8 cellular contexts compared by ENCODE assay signal in genomic region chr6:63351995-63352586, GRCh38. TPM values are rescaled to one million over a fixed set of nuclear protein-coding genes. Genes with fewer than 3 reads are reported as not detected.
DNase-seq lines count a peak whose midpoint lies in the region; ATAC-seq, FAIRE-seq and TF ChIP-seq lines count a peak whose summit lies in the region.

No MANE protein-coding gene starts in this region.

- peak; percentile 85 for FAIRE-seq in endometrium (lab: Jason Lieb, UNC)

- H3K9me3 Mint-ChIP-seq in activated naive CD4-positive, alpha-beta T cell treated with anti-CD3 and anti-CD28 coated beads, Interleukin-2, amount 10 ng/mL, durations not matched to agents 7 days and 5 days = no peaks in the 10 kb centered on the region

- H3K27ac Mint-ChIP-seq in activated naive CD4-positive, alpha-beta T cell treated with anti-CD3 and anti-CD28 coated beads, Interleukin-2, amount 10 ng/mL, durations not matched to agents 7 days and 5 days = no peak overlapping the region

- H3K4me3 ChIP-seq in HFF-Myc (replicated peaks; ENCODE audit: low read depth, low read length) = no peak overlapping the region
- H3K4me3 ChIP-seq in retinal pigment epithelial cell (ENCODE audit: low read length) = no peak overlapping the region

- intact Hi-C loops in Right ventricle myocardium superior (cut with DNase I) = loop anchor here (5.0 kb wide), 1 partner anchor 415 kb away; no protein-coding TSS in a partner anchor
- intact Hi-C loops in cardiac septum (cut with DNase I) = loop anchor here (5.0 to 10.0 kb wide), 2 partner anchors 223 to 410 kb away; partner anchors contain the start of genes LOC128125822 and PTP4A1

- peaks cover 13% of the 10 kb centered on the region for H3K4me1 Mint-ChIP-seq in activated naive CD4-positive, alpha-beta T cell treated with anti-CD3 and anti-CD28 coated beads, Interleukin-2, amount 10 ng/mL, durations not matched to agents 7 days and 5 days

- peaks cover 13% of the 10 kb centered on the region for H3K27me3 Mint-ChIP-seq in activated naive CD4-positive, alpha-beta T cell treated with anti-CD3 and anti-CD28 coated beads, Interleukin-2, amount 10 ng/mL, durations not matched to agents 7 days and 5 days

- H3K4me3 Mint-ChIP-seq in activated naive CD4-positive, alpha-beta T cell treated with anti-CD3 and anti-CD28 coated beads, Interleukin-2, amount 10 ng/mL, durations not matched to agents 7 days and 5 days = no peak overlapping the region

- ATAC-seq in Right ventricle myocardium superior (ENCODE audit: poor library complexity) (peak; percentile 58), GM19324 (IDR thresholded peaks at IDR 0.05; ENCODE audit: low FRiP score, unreplicated experiment) (no peak)

- TF ChIP-seq CTCF in HFF-Myc (IDR thresholded peaks at IDR 0.05; ENCODE audit: low read depth, low read length, missing control alignments) (peak; percentile 26), retinal pigment epithelial cell (conservative IDR thresholded peaks at IDR 0.05; ENCODE audit: low read depth, low read length) (peak; percentile 45)

- no peaks in the 10 kb centered on the region for H3K36me3 Mint-ChIP-seq in activated naive CD4-positive, alpha-beta T cell treated with anti-CD3 and anti-CD28 coated beads, Interleukin-2, amount 10 ng/mL, durations not matched to agents 7 days and 5 days

- CTCF ChIA-PET in activated naive CD4-positive, alpha-beta T cell treated with anti-CD3 and anti-CD28 coated beads, Interleukin-2, amount 10 ng/mL, durations not matched to agents 7 days and 5 days (lab: Charles Lee) = interaction anchor here (0.7 to 3.6 kb wide), 18 partner anchors 17 to 979 kb away, joined by 3 to 44 read pairs (median 4); no protein-coding TSS in a partner anchor

- DNase-seq in Right ventricle myocardium superior (no peak), cardiac septum (ENCODE audit: low spot score) (no peak), HFF-Myc (ENCODE audit: extremely low read depth, low read depth) (peak; percentile 38), NAMALWA (ENCODE audit: low spot score) (peak; percentile 48), retinal pigment epithelial cell (ENCODE audit: low read depth) (no peak)
- DNase-seq in activated naive CD4-positive, alpha-beta T cell treated with anti-CD3 and anti-CD28 coated beads, Interleukin-2, amount 10 ng/mL, durations not matched to agents 7 days and 5 days = no peak

RNA-seq across cellular contexts. Expression of gene LGSN, which starts 32.3 kb away (rescaled TPM):
- not detected for total RNA-seq in Right ventricle myocardium superior
- not detected for total RNA-seq in cardiac septum

Comparison
In these comparisons a context has a peak if more than half of its experiments do, and no peak if none do; other contexts are left out.
1. DNase-seq: peak in HFF-Myc (single experiment) and NAMALWA (single experiment); none in Right ventricle myocardium superior (single experiment), cardiac septum (single experiment), retinal pigment epithelial cell (single experiment) and activated naive CD4-positive, alpha-beta T cell treated with anti-CD3 and anti-CD28 coated beads, Interleukin-2, amount 10 ng/mL, durations not matched to agents 7 days and 5 days (single experiment).